ENCODE assay signal across 1 cellular context in genomic region chr3:105415981-105416380, GRCh38.
TF ChIP-seq lines count a peak whose summit lies in the region.

No MANE protein-coding gene starts in this region.

TF ChIP-seq in WTC11, 78 proteins besides CTCF, POLR2A, EP300 and RAD21:
- TF ChIP-seq NFE2L1 (CRISPR knock-in tag; IDR thresholded peaks at IDR 0.05) (no peak), GRHL2 (CRISPR knock-in tag; IDR thresholded peaks at IDR 0.05; ENCODE audit: insufficient replicate concordance, severe bottlenecking) (no peak), ELF4 (CRISPR knock-in tag; IDR thresholded peaks at IDR 0.05; ENCODE audit: low read depth) (no peak), AR (CRISPR knock-in tag; IDR thresholded peaks at IDR 0.05) (no peak), EMX1 (CRISPR knock-in tag; IDR thresholded peaks at IDR 0.05) (no peak), SMAD4 (CRISPR knock-in tag; IDR thresholded peaks at IDR 0.05) (no peak), PRDM15 (CRISPR knock-in tag; IDR thresholded peaks at IDR 0.05) (no peak), TCF7 (CRISPR knock-in tag; IDR thresholded peaks at IDR 0.05; ENCODE audit: low read depth) (no peak)
